23 cellular contexts compared by ENCODE assay signal in the genomic region with DNA sequence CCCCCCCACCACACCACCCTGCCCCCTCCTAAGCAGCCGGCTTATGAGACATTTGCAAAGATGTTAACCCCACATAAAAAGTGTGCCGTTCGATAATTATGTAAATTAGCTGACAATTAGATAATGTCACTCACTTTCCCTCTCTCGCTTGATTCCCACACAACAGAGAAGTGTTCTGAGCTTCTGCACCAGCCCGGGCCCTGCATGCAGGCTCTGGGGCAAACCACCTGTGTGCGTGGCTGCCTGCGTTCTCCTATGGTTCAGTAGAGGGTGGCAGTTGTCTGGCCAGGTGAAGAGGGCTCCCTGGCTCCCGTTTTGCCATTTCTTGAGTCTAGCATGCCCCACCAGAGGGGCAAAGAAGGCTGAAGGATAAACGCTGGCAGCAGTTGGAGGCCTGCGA.
"Had no signal": no experiment of that assay in that cellular context is flagged by ENCODE, and none has a peak within 500 bp of the region (broad histone marks: within the 10 kb centered on the region; RNA-seq: fewer than 3 reads in every experiment).

No MANE protein-coding gene starts in this region.

- H3K27ac ChIP-seq: colonic mucosa, coronary artery, dorsolateral prefrontal cortex, epithelial cell of prostate, esophagus muscularis mucosa, esophagus squamous epithelium, foreskin keratinocyte, gastrocnemius medialis, gastroesophageal sphincter, heart left ventricle, heart right ventricle had no signal

- H3K4me3 Mint-ChIP-seq: dendritic cell treated with granulocyte-macrophage colony-stimulating factor and Interleukin-4, amounts not matched to agents 40 ng/mL and 50 ng/mL, for 4 days; effector memory CD8-positive, alpha-beta T cell had no signal

- H3K36me3 ChIP-seq: colonic mucosa, esophagus muscularis mucosa, esophagus squamous epithelium, gastrocnemius medialis, gastroesophageal sphincter, heart left ventricle, heart right ventricle had no signal

- DNase-seq: colonic mucosa; cortex of kidney; dermis blood vessel endothelial cell; dorsolateral prefrontal cortex; effector CD4-positive, alpha-beta T cell; effector CD8-positive, alpha-beta T cell; effector memory CD4-positive, alpha-beta T cell; effector memory CD8-positive, alpha-beta T cell; erythroblast; esophagus squamous epithelium; foreskin fibroblast; foreskin keratinocyte; foreskin melanocyte; gastrocnemius medialis; glutamatergic neuron; heart left ventricle; heart right ventricle had no signal

- H3K27me3 ChIP-seq: colonic mucosa, dorsolateral prefrontal cortex, esophagus muscularis mucosa, esophagus squamous epithelium, gastrocnemius medialis, gastroesophageal sphincter had no signal

- ATAC-seq: effector memory CD8-positive, alpha-beta T cell; esophagus mucosa; foreskin keratinocyte; gastrocnemius medialis; gastroesophageal sphincter; heart left ventricle; heart right ventricle had no signal

- H3K4me1 ChIP-seq: colonic mucosa, esophagus muscularis mucosa, esophagus squamous epithelium, foreskin keratinocyte, gastrocnemius medialis, gastroesophageal sphincter, heart left ventricle, heart right ventricle had no signal

- H3K9me3 ChIP-seq: colonic mucosa, esophagus muscularis mucosa, esophagus squamous epithelium, gastrocnemius medialis, gastroesophageal sphincter, heart left ventricle, heart right ventricle had no signal

- H3K27ac Mint-ChIP-seq: dendritic cell treated with granulocyte-macrophage colony-stimulating factor and Interleukin-4, amounts not matched to agents 40 ng/mL and 50 ng/mL, for 4 days; effector memory CD8-positive, alpha-beta T cell had no signal

- H3K27me3 Mint-ChIP-seq: dendritic cell treated with granulocyte-macrophage colony-stimulating factor and Interleukin-4, amounts not matched to agents 40 ng/mL and 50 ng/mL, for 4 days; effector memory CD8-positive, alpha-beta T cell had no signal

- H3K9me3 Mint-ChIP-seq: effector memory CD8-positive, alpha-beta T cell had no signal

- H3K4me3 ChIP-seq: colonic mucosa, coronary artery, dorsolateral prefrontal cortex, esophagus muscularis mucosa, esophagus squamous epithelium, gastrocnemius medialis, gastroesophageal sphincter, heart left ventricle, heart right ventricle had no signal
